20 cellular contexts compared by ENCODE assay signal in genomic region chr10:20962165-20962564, GRCh38.
"Had no signal": no experiment of that assay in that cellular context is flagged by ENCODE, and none has a peak within 500 bp of the region (broad histone marks: within the 10 kb centered on the region; RNA-seq: fewer than 3 reads in every experiment).

No MANE protein-coding gene starts in this region.

- H3K27me3 ChIP-seq: body of pancreas, gastrocnemius medialis, heart right ventricle, neutrophil, tibial artery had no signal

- H3K27ac ChIP-seq: body of pancreas, gastrocnemius medialis, heart right ventricle, left ventricle myocardium inferior, neutrophil, tibial artery had no signal

- H3K36me3 Mint-ChIP-seq: activated naive CD8-positive, alpha-beta T cell; naive thymus-derived CD4-positive, alpha-beta T cell; stimulated activated memory B cell treated with anti-CD40 and anti-IgM and Interleukin-4, amounts not matched to agents 10 μg/mL and 1 μg/mL and 100 μg/mL, for 72 hours; T-cell had no signal

- H3K27me3 Mint-ChIP-seq: activated CD4-positive, alpha-beta T cell treated with anti-CD3 and anti-CD28 coated beads, Interleukin-2, amount 10 ng/mL, durations not matched to agents 7 days and 5 days; activated naive CD8-positive, alpha-beta T cell; T-cell had no signal

- DNase-seq: activated CD4-positive, alpha-beta T cell treated with anti-CD3 and anti-CD28 coated beads, Interleukin-2, amount 10 ng/mL, durations not matched to agents 7 days and 5 days; activated CD8-positive, alpha-beta memory T cell treated with anti-CD3 and anti-CD28 coated beads, Interleukin-2, amount 50 U/mL, for 48 hours; activated gamma-delta T cell treated with Interleukin-2 at 50 U/mL for 16 hours; activated T-cell treated with anti-CD3 and anti-CD28 coated beads, Interleukin-2, amount 50 U/mL, for 72 hours; amygdala; body of pancreas; gastrocnemius medialis; heart right ventricle; kidney; left ventricle myocardium inferior; mucosa of descending colon; naive thymus-derived CD4-positive, alpha-beta T cell; stimulated activated CD4-positive, alpha-beta T cell treated with anti-CD3 and anti-CD28 coated beads, Interleukin-12 subunit alpha, Interleukin-12 subunit beta, amount 100 ng/mL, for 4 hours; T-cell; T-helper 9 cell; tibial artery had no signal

- H3K27ac Mint-ChIP-seq: activated CD4-positive, alpha-beta T cell treated with anti-CD3 and anti-CD28 coated beads, Interleukin-2, amount 10 ng/mL, durations not matched to agents 7 days and 5 days; activated naive CD8-positive, alpha-beta T cell; activated T-cell treated with anti-CD3 and anti-CD28 coated beads, Interleukin-2, amount 50 U/mL, for 72 hours; naive thymus-derived CD4-positive, alpha-beta T cell; stimulated activated memory B cell treated with anti-CD40 and anti-IgM and Interleukin-4, amounts not matched to agents 10 μg/mL and 1 μg/mL and 100 μg/mL, for 72 hours; T-cell had no signal

- H3K9me3 Mint-ChIP-seq: activated CD4-positive, alpha-beta T cell treated with anti-CD3 and anti-CD28 coated beads, Interleukin-2, amount 10 ng/mL, durations not matched to agents 7 days and 5 days; activated T-cell treated with anti-CD3 and anti-CD28 coated beads, Interleukin-2, amount 50 U/mL, for 72 hours had no signal

- H3K4me3 Mint-ChIP-seq: activated CD4-positive, alpha-beta T cell treated with anti-CD3 and anti-CD28 coated beads, Interleukin-2, amount 10 ng/mL, durations not matched to agents 7 days and 5 days; activated naive CD8-positive, alpha-beta T cell; activated T-cell treated with anti-CD3 and anti-CD28 coated beads, Interleukin-2, amount 50 U/mL, for 72 hours; naive thymus-derived CD4-positive, alpha-beta T cell; stimulated activated memory B cell treated with anti-CD40 and anti-IgM and Interleukin-4, amounts not matched to agents 10 μg/mL and 1 μg/mL and 100 μg/mL, for 72 hours; T-cell had no signal

- H3K9me3 ChIP-seq: body of pancreas, gastrocnemius medialis, mucosa of descending colon, neutrophil, tibial artery had no signal

- H3K4me1 ChIP-seq: body of pancreas, gastrocnemius medialis, tibial artery had no signal

- ATAC-seq: activated T-cell treated with anti-CD3 and anti-CD28 coated beads, Interleukin-2, amount 50 U/mL, for 72 hours; body of pancreas; gastrocnemius medialis; heart right ventricle; naive thymus-derived CD4-positive, alpha-beta T cell; stimulated activated memory B cell treated with anti-CD40 and anti-IgM and Interleukin-4, amounts not matched to agents 10 μg/mL and 1 μg/mL and 100 μg/mL, for 72 hours; T-cell had no signal

- FAIRE-seq: kidney, urothelium cell line had no signal

- H3K4me1 Mint-ChIP-seq: activated CD4-positive, alpha-beta T cell treated with anti-CD3 and anti-CD28 coated beads, Interleukin-2, amount 10 ng/mL, durations not matched to agents 7 days and 5 days; naive thymus-derived CD4-positive, alpha-beta T cell; stimulated activated memory B cell treated with anti-CD40 and anti-IgM and Interleukin-4, amounts not matched to agents 10 μg/mL and 1 μg/mL and 100 μg/mL, for 72 hours; T-cell had no signal

- H3K36me3 ChIP-seq: gastrocnemius medialis, heart right ventricle, left ventricle myocardium inferior, neutrophil, tibial artery had no signal

- H3K4me3 ChIP-seq: body of pancreas, gastrocnemius medialis, heart right ventricle, left ventricle myocardium inferior, mucosa of descending colon, tibial artery had no signal
